8 cellular contexts compared by ENCODE assay signal in genomic region chr4:153116101-153116680, GRCh38.
DNase-seq lines count a peak whose midpoint lies in the region; ATAC-seq and TF ChIP-seq lines count a peak whose summit lies in the region.

No MANE protein-coding gene starts in this region.

- CTCF ChIA-PET in CD8-positive, alpha-beta T cell (lab: Charles Lee) = interaction anchor here (1.2 to 16.9 kb wide), 5 partner anchors 10 to 228 kb away, joined by 3 to 219 read pairs (median 4); no protein-coding TSS in a partner anchor

- no peaks in the 10 kb centered on the region for H3K36me3 Mint-ChIP-seq in CD8-positive, alpha-beta T cell

- H3K9me3 Mint-ChIP-seq in CD8-positive, alpha-beta T cell = no peaks in the 10 kb centered on the region

- no peaks in the 10 kb centered on the region for H3K36me3 ChIP-seq in CD8-positive, alpha-beta T cell (ENCODE audit: insufficient read depth, low read length)
- H3K36me3 ChIP-seq in duodenal mucosa (ENCODE audit: control insufficient read depth in 1 of 2, insufficient read depth in 2 of 2, low read length in 2 of 2) = no peaks in the 10 kb centered on the region
- H3K36me3 ChIP-seq in prostate gland = no peaks in the 10 kb centered on the region

- H3K9ac ChIP-seq in duodenal mucosa (ENCODE audit: low read depth in 1 of 2, low read length in 2 of 2) = no peak overlapping the region

- H3K4me3 Mint-ChIP-seq in CD8-positive, alpha-beta T cell = no peak overlapping the region

- peak; percentile 62 for ATAC-seq in CD8-positive, alpha-beta T cell

- peaks cover 64% of the 10 kb centered on the region for H3K4me1 ChIP-seq in CD8-positive, alpha-beta T cell (ENCODE audit: insufficient read depth, low read length)
- peaks cover 11 to 15% of the 10 kb centered on the region in 2 donors for H3K4me1 ChIP-seq in duodenal mucosa (ENCODE audit: control insufficient read depth in 1 of 2, insufficient read depth in 2 of 2, low read length in 2 of 2)
- peaks cover 5% of the 10 kb centered on the region for H3K4me1 ChIP-seq in prostate gland (replicated peaks)

- POLR2A ChIA-PET in CD8-positive, alpha-beta T cell (lab: Charles Lee) = interaction anchor here (0.6 to 2.8 kb wide), 7 partner anchors 10 to 462 kb away, joined by 3 to 12 read pairs (median 5); no protein-coding TSS in a partner anchor

- TF ChIP-seq POLR2A in prostate gland (IDR thresholded peaks at IDR 0.05) = no peak

- H3K27ac Mint-ChIP-seq in CD8-positive, alpha-beta T cell = no peak overlapping the region

- WGBS in prostate gland = 61% methylated on average over 6 of the region's 6 CpGs

- H3K9me3 ChIP-seq in CD8-positive, alpha-beta T cell (ENCODE audit: low read length) = no peaks in the 10 kb centered on the region
- H3K9me3 ChIP-seq in duodenal mucosa (ENCODE audit: control insufficient read depth in 1 of 2, low read length in 2 of 2) (no peaks in the 10 kb centered on the region), prostate gland (no peaks in the 10 kb centered on the region)

- H3K27ac ChIP-seq in CD8-positive, alpha-beta T cell (ENCODE audit: low read depth, low read length) = peak overlapping the region; percentile 78
- no peak overlapping the region for H3K27ac ChIP-seq in duodenal mucosa (ENCODE audit: low read depth, low read length)
- H3K27ac ChIP-seq in prostate gland = peak overlapping the region; percentile 60 to 75

- intact Hi-C loops in CD8-positive, alpha-beta T cell (cut with DNase I, micrococcal nuclease) = loop anchor here (1.0 to 10.0 kb wide), 7 partner anchors 12 to 1351 kb away; partner anchors contain the start of genes ARFIP1 (in 1 of the 2), FBXW7 (in 1 of the 2), GATB (in 1 of the 2) and TIGD4 (in 1 of the 2)
- intact Hi-C loops in prostate gland (cut with DNase I) = no loop called here

- no peak overlapping the region for H3K4me3 ChIP-seq in CD8-positive, alpha-beta T cell (ENCODE audit: low read depth, low read length)
- H3K4me3 ChIP-seq in Jurkat, Clone E6-1 (ENCODE audit: low read length) = peak overlapping the region; percentile 26
- H3K4me3 ChIP-seq in duodenal mucosa (ENCODE audit: low read depth in 1 of 2, low read length in 2 of 2) = peak overlapping the region; percentile 33 to 44
- peak overlapping the region in 1 of 2 donors; percentile 5 for H3K4me3 ChIP-seq in prostate gland

- peaks cover 5% of the 10 kb centered on the region for H3K4me1 Mint-ChIP-seq in CD8-positive, alpha-beta T cell (ENCODE audit: low read depth)

- H3K27me3 Mint-ChIP-seq in CD8-positive, alpha-beta T cell (ENCODE audit: low read depth) = no peaks in the 10 kb centered on the region

- TF ChIP-seq CTCF in CD8-positive, alpha-beta T cell (IDR thresholded peaks at IDR 0.05) = no peak
- no peak for TF ChIP-seq CTCF in prostate gland (IDR thresholded peaks at IDR 0.05)

- H3K27me3 ChIP-seq in CD8-positive, alpha-beta T cell (ENCODE audit: insufficient read depth, low read length) = no peaks in the 10 kb centered on the region
- H3K27me3 ChIP-seq in duodenal mucosa (ENCODE audit: control insufficient read depth in 1 of 2, insufficient read depth in 2 of 2, low read length in 2 of 2) (no peaks in the 10 kb centered on the region), prostate gland (replicated peaks; ENCODE audit: insufficient read depth) (no peaks in the 10 kb centered on the region)

- DNase-seq in CD8-positive, alpha-beta T cell = peak in 3 of 7 experiments; percentile 6 to 82 (median 42)
- DNase-seq in Jurkat, Clone E6-1 (ENCODE audit: low read depth, low spot score) = no peak
- no peak for DNase-seq in prostate gland (ENCODE audit: low spot score)
- DNase-seq in NCI-H524 treated with DMSO at 0.1 percent for 48 hours (lab: John Stamatoyannopoulos, UW) = no peak
- DNase-seq in OCI-M1 (lab: John Stamatoyannopoulos, UW) = no peak
- DNase-seq in cerebellar nuclear complex (lab: John Stamatoyannopoulos, UW) = no peak
- no peak for DNase-seq in NOMO-1 treated with dmso at 0.1 percent for 144 hours (lab: John Stamatoyannopoulos, UW; ENCODE audit: unreplicated experiment)
